In genomic region chr7:121576148-121576921, GRCh38 we compare ENCODE assay signal across 14 cellular contexts.
"Had no signal": no experiment of that assay in that cellular context is flagged by ENCODE, and none has a peak within 500 bp of the region (broad histone marks: within the 10 kb centered on the region; RNA-seq: fewer than 3 reads in every experiment).

No MANE protein-coding gene starts in this region.

- ATAC-seq: activated naive CD4-positive, alpha-beta T cell treated with anti-CD3 and anti-CD28 coated beads, Interleukin-2, amount 50 U/mL, for 72 hours; left cardiac atrium had no signal

- H3K9me3 Mint-ChIP-seq: activated naive CD4-positive, alpha-beta T cell treated with anti-CD3 and anti-CD28 coated beads, Interleukin-2, amount 50 U/mL, for 72 hours; nephron progenitor cell had no signal

- H3K9me3 ChIP-seq: ovary, stomach, thoracic aorta had no signal

- H3K27ac Mint-ChIP-seq: activated naive CD4-positive, alpha-beta T cell treated with anti-CD3 and anti-CD28 coated beads, Interleukin-2, amount 50 U/mL, for 72 hours; nephron progenitor cell had no signal

- DNase-seq: activated CD4-positive, alpha-beta T cell treated with anti-CD3 and anti-CD28 coated beads, Interleukin-2, amount 50 U/mL, for 4 hours; activated CD4-positive, CD25-positive, alpha-beta regulatory T cell treated with anti-CD3 and anti-CD28 coated beads, Interleukin-2, amount 50 U/mL, for 72 hours; activated effector memory CD4-positive, alpha-beta T cell treated with Interleukin-2 at 50 U/mL for 16 hours; activated T-cell treated with anti-CD3 and anti-CD28 coated beads, Interleukin-2, amount 50 U/mL, for 1 hour; amniotic stem cell; left cardiac atrium; nephron progenitor cell; ovary; stimulated activated CD4-positive, alpha-beta T cell treated with anti-CD3 and anti-CD28 coated beads, Interleukin-4, amount 100 ng/mL, for 4 hours; stomach had no signal

- H3K4me3 Mint-ChIP-seq: nephron progenitor cell had no signal

- H3K4me3 ChIP-seq: ovary, skin epidermis, stomach, thoracic aorta had no signal

- H3K36me3 Mint-ChIP-seq: activated naive CD4-positive, alpha-beta T cell treated with anti-CD3 and anti-CD28 coated beads, Interleukin-2, amount 50 U/mL, for 72 hours had no signal

- H3K36me3 ChIP-seq: ovary, stomach, thoracic aorta had no signal

- H3K4me1 Mint-ChIP-seq: nephron progenitor cell had no signal

- H3K27me3 ChIP-seq: ovary, stomach had no signal

- H3K27ac ChIP-seq: ovary, skin epidermis, stomach, thoracic aorta had no signal

- FAIRE-seq: endometrium had no signal
